ENCODE assay signal across 9 cellular contexts in genomic region chr2:61471905-61472805, GRCh38. TPM values are rescaled to one million over a fixed set of nuclear protein-coding genes. Genes with fewer than 3 reads are reported as not detected.
DNase-seq lines count a peak whose midpoint lies in the region; ATAC-seq and TF ChIP-seq lines count a peak whose summit lies in the region.
"Had no signal": no experiment of that assay in that cellular context is flagged by ENCODE, and none has a peak within 500 bp of the region (broad histone marks: within the 10 kb centered on the region; RNA-seq: fewer than 3 reads in every experiment).

No MANE protein-coding gene starts in this region.

- H3K79me2 ChIP-seq in fibroblast of lung (ENCODE audit: control insufficient read depth, insufficient read depth, low read length), result peaks cover 43% of the 10 kb centered on the region

- peak overlapping the region; percentile 99 for H3K9ac ChIP-seq in fibroblast of lung (ENCODE audit: insufficient read depth, low read length)

- ATAC-seq in HG03571 (IDR thresholded peaks at IDR 0.05; ENCODE audit: unreplicated experiment), result no peak

- H2AFZ ChIP-seq in fibroblast of lung (ENCODE audit: low read length) (peak overlapping the region; percentile 66), neuron (ENCODE audit: low read depth, low read length) (peak overlapping the region; percentile 80)

- no peaks in the 10 kb centered on the region for H3K27me3 ChIP-seq in fibroblast of lung (ENCODE audit: control insufficient read depth, insufficient read depth, low read length)
- H3K27me3 ChIP-seq in neuron (ENCODE audit: insufficient read depth, low read length), result no peaks in the 10 kb centered on the region

- H3K4me3 ChIP-seq in fibroblast of lung (replicated peaks in 1 of 4; ENCODE audit: control extremely low read depth in 1 of 4, insufficient read depth in 1 of 4, low read depth in 3 of 4, low read length in 4 of 4) (peak overlapping the region; percentile 71 to 98 (median 86)), neuron (ENCODE audit: low read length) (peak overlapping the region; percentile 80)

- H3K9me3 ChIP-seq in KOPT-K1 (ENCODE audit: insufficient read depth, low read length, poor library complexity, severe bottlenecking) (no peaks in the 10 kb centered on the region), fibroblast of lung (ENCODE audit: control insufficient read depth, insufficient read depth, low read depth, low read length) (no peaks in the 10 kb centered on the region), neuron (ENCODE audit: low read length) (peaks cover 2% of the 10 kb centered on the region)

- no peaks in the 10 kb centered on the region for H3K27me3 Mint-ChIP-seq in activated CD4-positive, alpha-beta memory T cell treated with anti-CD3 and anti-CD28 coated beads, Interleukin-2, amount 10 ng/mL, durations not matched to agents 7 days and 5 days

- H3K4me1 Mint-ChIP-seq in activated CD4-positive, alpha-beta memory T cell treated with anti-CD3 and anti-CD28 coated beads, Interleukin-2, amount 10 ng/mL, durations not matched to agents 7 days and 5 days, result peaks cover 28% of the 10 kb centered on the region

- H3K27ac ChIP-seq in KOPT-K1 (ENCODE audit: low read depth, low read length, poor library complexity, severe bottlenecking) (peak overlapping the region; percentile 93), fibroblast of lung (ENCODE audit: insufficient read depth, low read length) (peak overlapping the region; percentile 96)

- no peak for TF ChIP-seq CTCF in fibroblast of lung (conservative IDR thresholded peaks at IDR 0.05 in 1 of 2, IDR thresholded peaks at IDR 0.05 in 1 of 2; ENCODE audit: low read depth in 1 of 2, low read length in 2 of 2)

- no peaks in the 10 kb centered on the region for H3K9me3 Mint-ChIP-seq in activated CD4-positive, alpha-beta memory T cell treated with anti-CD3 and anti-CD28 coated beads, Interleukin-2, amount 10 ng/mL, durations not matched to agents 7 days and 5 days

- H3K4me1 ChIP-seq in fibroblast of lung (ENCODE audit: control insufficient read depth, extremely low read depth, insufficient read depth, low read length), result no peaks in the 10 kb centered on the region
- peaks cover 13% of the 10 kb centered on the region for H3K4me1 ChIP-seq in neuron (ENCODE audit: insufficient read depth, low read length)

- peak overlapping the region; percentile 92 for H3K27ac Mint-ChIP-seq in activated CD4-positive, alpha-beta memory T cell treated with anti-CD3 and anti-CD28 coated beads, Interleukin-2, amount 10 ng/mL, durations not matched to agents 7 days and 5 days

- H4K20me1 ChIP-seq in fibroblast of lung (ENCODE audit: control insufficient read depth, extremely low read depth, insufficient read depth, low read length), result no peaks in the 10 kb centered on the region

- CTCF ChIA-PET in activated CD4-positive, alpha-beta memory T cell treated with anti-CD3 and anti-CD28 coated beads, Interleukin-2, amount 10 ng/mL, durations not matched to agents 7 days and 5 days (lab: Charles Lee), result interaction anchor here (0.7 to 1.5 kb wide), 3 partner anchors 46 to 60 kb away, joined by 3 to 7 read pairs (median 4); no protein-coding TSS in a partner anchor

- DNase-seq in activated T-cell treated with anti-CD3 and anti-CD28 coated beads for 48 hours (ENCODE audit: low read depth), result peak; percentile 8
- DNase-seq in activated T-cell treated with anti-CD3 and anti-CD28 coated beads for 4 hours, result no peak
- peak; percentile 41 for DNase-seq in activated CD4-positive, alpha-beta memory T cell treated with anti-CD3 and anti-CD28 coated beads, Interleukin-2, amount 10 ng/mL, durations not matched to agents 7 days and 5 days
- DNase-seq in fibroblast of lung (ENCODE audit: low read depth in 2 of 2), result peak; percentile 21 to 37
- DNase-seq in T-helper 9 cell, result no peak
- DNase-seq: left cardiac atrium had no signal

- peak overlapping the region; percentile 83 for H3K4me3 Mint-ChIP-seq in activated CD4-positive, alpha-beta memory T cell treated with anti-CD3 and anti-CD28 coated beads, Interleukin-2, amount 10 ng/mL, durations not matched to agents 7 days and 5 days

- H3K36me3 ChIP-seq in KOPT-K1 (ENCODE audit: insufficient read depth, low read length) (peaks cover 27% of the 10 kb centered on the region), fibroblast of lung (ENCODE audit: control insufficient read depth, insufficient read depth, low read length) (no peaks in the 10 kb centered on the region), neuron (ENCODE audit: insufficient read depth, low read length) (peaks cover 12% of the 10 kb centered on the region)

- POLR2A ChIA-PET in activated CD4-positive, alpha-beta memory T cell treated with anti-CD3 and anti-CD28 coated beads, Interleukin-2, amount 10 ng/mL, durations not matched to agents 7 days and 5 days (lab: Charles Lee), result interaction anchor here (1.2 to 1.4 kb wide), 3 partner anchors 23 to 66 kb away, joined by 4 to 11 read pairs (median 6); partner anchors contain the start of gene XPO1

- H3K36me3 Mint-ChIP-seq in activated CD4-positive, alpha-beta memory T cell treated with anti-CD3 and anti-CD28 coated beads, Interleukin-2, amount 10 ng/mL, durations not matched to agents 7 days and 5 days (ENCODE audit: low read depth), result peaks cover 23% of the 10 kb centered on the region

- peak overlapping the region; percentile 76 for H3K4me2 ChIP-seq in fibroblast of lung (ENCODE audit: extremely low read depth, insufficient read depth, low read length)

RNA-seq across cellular contexts. Expression of gene USP34, which starts 1.3 kb away (rescaled TPM):
- 10 to 100 TPM; 77.5 to 79.4 TPM for total RNA-seq in activated CD4-positive, alpha-beta memory T cell treated with anti-CD3 and anti-CD28 coated beads, Interleukin-2, amount 10 ng/mL, durations not matched to agents 7 days and 5 days
- 113 and 129 TPM in 2 replicates for total RNA-seq in fibroblast of lung
- polyA plus RNA-seq in fibroblast of lung, result 48.4 and 52.4 TPM in 2 replicates
- 37.5 and 42.6 TPM in 2 replicates for polyA plus RNA-seq in fibroblast of lung (2012)
- 57.1 and 94.3 TPM in 2 replicates for polyA minus RNA-seq in fibroblast of lung (ENCODE audit: low replicate concordance)

Comparison
In these comparisons a context has a peak if more than half of its experiments do, and no peak if none do; other contexts are left out.
1. DNase-seq: peak in activated T-cell treated with anti-CD3 and anti-CD28 coated beads for 48 hours (single experiment), activated CD4-positive, alpha-beta memory T cell treated with anti-CD3 and anti-CD28 coated beads, Interleukin-2, amount 10 ng/mL, durations not matched to agents 7 days and 5 days (single experiment) and fibroblast of lung (2 of 2); none in activated T-cell treated with anti-CD3 and anti-CD28 coated beads for 4 hours (single experiment) and T-helper 9 cell (single experiment).